Comparison of ENCODE assay signal across 12 cellular contexts in genomic region chr1:117695796-117696505, GRCh38.
DNase-seq lines count a peak whose midpoint lies in the region; ATAC-seq and TF ChIP-seq lines count a peak whose summit lies in the region.
"Had no signal": no experiment of that assay in that cellular context is flagged by ENCODE, and none has a peak within 500 bp of the region (broad histone marks: within the 10 kb centered on the region; RNA-seq: fewer than 3 reads in every experiment).

No MANE protein-coding gene starts in this region.

- H3K27me3 ChIP-seq in fibroblast of lung (ENCODE audit: control insufficient read depth, insufficient read depth, low read length) (no peaks in the 10 kb centered on the region), muscle layer of colon (ENCODE audit: control insufficient read depth in 1 of 2, insufficient read depth in 2 of 2, low read length in 2 of 2) (no peaks in the 10 kb centered on the region)

- H3K9me3 ChIP-seq in fibroblast of lung (ENCODE audit: control insufficient read depth, insufficient read depth, low read depth, low read length) (no peaks in the 10 kb centered on the region), muscle layer of colon (ENCODE audit: low read length) (no peaks in the 10 kb centered on the region)

- ATAC-seq in Right ventricle myocardium inferior: peak; percentile 87
- no peak for ATAC-seq in GM21786 (IDR thresholded peaks at IDR 0.05; ENCODE audit: unreplicated experiment)
- ATAC-seq in GM21515 (IDR thresholded peaks at IDR 0.05; ENCODE audit: unreplicated experiment): no peak
- ATAC-seq: GM12878 had no signal

- H3K36me3 ChIP-seq in fibroblast of lung (ENCODE audit: control insufficient read depth, insufficient read depth, low read length) (no peaks in the 10 kb centered on the region), muscle layer of colon (ENCODE audit: insufficient read depth, low read length) (no peaks in the 10 kb centered on the region)

- H2AFZ ChIP-seq in fibroblast of lung (ENCODE audit: low read length): peak overlapping the region; percentile 80

- H3K79me2 ChIP-seq in fibroblast of lung (ENCODE audit: control insufficient read depth, insufficient read depth, low read length): no peaks in the 10 kb centered on the region

- H4K20me1 ChIP-seq in fibroblast of lung (ENCODE audit: control insufficient read depth, extremely low read depth, insufficient read depth, low read length): no peaks in the 10 kb centered on the region

- H3K4me3 ChIP-seq in fibroblast of lung (replicated peaks in 1 of 4; ENCODE audit: control extremely low read depth in 1 of 4, insufficient read depth in 1 of 4, low read depth in 3 of 4, low read length in 4 of 4) (peak overlapping the region in 1 of 4 experiments; percentile 43), muscle layer of colon (ENCODE audit: low read depth in 1 of 2, low read length in 2 of 2) (peak overlapping the region; percentile 11 to 33)
- H3K4me3 ChIP-seq: GM12878 had no signal

- intact Hi-C loops in Right ventricle myocardium inferior (cut with DNase I) (no loop called here), cardiac septum (cut with DNase I) (no loop called here)

- DNase-seq in Right ventricle myocardium inferior (ENCODE audit: missing footprints) (no peak), cardiac septum (ENCODE audit: low spot score) (no peak), fibroblast of lung (ENCODE audit: low read depth in 2 of 2) (peak; percentile 74 to 96), HuH-7 (ENCODE audit: low spot score) (no peak)
- no peak for DNase-seq in activated CD4-positive, alpha-beta T cell treated with anti-CD3 and anti-CD28 coated beads, Interleukin-2, amount 50 U/mL, for 48 hours
- DNase-seq: activated CD4-positive, CD25-positive, alpha-beta regulatory T cell; Karpas-422 had no signal

- no peak for TF ChIP-seq CTCF in fibroblast of lung (conservative IDR thresholded peaks at IDR 0.05 in 1 of 2, IDR thresholded peaks at IDR 0.05 in 1 of 2; ENCODE audit: low read depth in 1 of 2, low read length in 2 of 2)

- H3K9ac ChIP-seq in fibroblast of lung (ENCODE audit: insufficient read depth, low read length): peak overlapping the region; percentile 56
- H3K9ac ChIP-seq in muscle layer of colon (ENCODE audit: low read length): no peak overlapping the region

- H3K27ac ChIP-seq in fibroblast of lung (ENCODE audit: insufficient read depth, low read length) (peak overlapping the region; percentile 98), muscle layer of colon (ENCODE audit: low read depth, low read length) (peak overlapping the region; percentile 88)
- H3K27ac ChIP-seq: 22Rv1 had no signal

- H3K4me2 ChIP-seq in fibroblast of lung (ENCODE audit: extremely low read depth, insufficient read depth, low read length): peak overlapping the region; percentile 74

- H3K4me1 ChIP-seq in fibroblast of lung (ENCODE audit: control insufficient read depth, extremely low read depth, insufficient read depth, low read length) (peaks cover 11% of the 10 kb centered on the region), muscle layer of colon (ENCODE audit: insufficient read depth, low read length) (peaks cover 20% of the 10 kb centered on the region)

Comparison
In these comparisons a context has a peak if more than half of its experiments do, and no peak if none do; other contexts are left out.
1. DNase-seq: peak in fibroblast of lung (2 of 2); none in Right ventricle myocardium inferior (single experiment), cardiac septum (single experiment), activated CD4-positive, alpha-beta T cell treated with anti-CD3 and anti-CD28 coated beads, Interleukin-2, amount 50 U/mL, for 48 hours (0 of 2) and HuH-7 (single experiment).